26 cellular contexts compared by ENCODE assay signal in the genomic region with DNA sequence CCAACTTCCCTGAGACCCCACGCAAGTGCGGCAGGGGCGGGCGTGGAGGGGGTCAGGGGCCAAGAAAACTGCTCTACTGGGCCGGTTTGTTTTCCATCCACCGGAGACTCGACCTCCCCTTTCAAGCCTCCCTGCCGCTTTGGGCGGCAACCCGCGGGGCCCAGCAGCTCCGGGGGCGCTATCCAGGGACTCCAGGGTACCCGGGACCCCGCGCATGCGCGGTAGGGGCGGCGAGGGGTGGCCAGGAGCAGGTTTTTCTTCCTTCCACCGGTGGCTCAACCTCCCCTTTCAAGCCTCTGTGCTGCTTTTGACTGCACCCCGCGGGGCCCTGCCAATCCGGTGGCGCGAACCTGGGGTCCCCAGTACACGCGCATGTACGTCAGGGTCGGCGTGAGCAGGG.
A peak's percentile ranks its signal among the peaks of the same experiment; 100 is the strongest.
DNase-seq lines count a peak whose midpoint lies in the region; ATAC-seq, FAIRE-seq and TF ChIP-seq lines count a peak whose summit lies in the region.
"Had no signal": no experiment of that assay in that cellular context is flagged by ENCODE, and none has a peak within 500 bp of the region (broad histone marks: within the 10 kb centered on the region; RNA-seq: fewer than 3 reads in every experiment).

No MANE protein-coding gene starts in this region.

- peak overlapping the region; percentile 82 to 93 for H3K9ac ChIP-seq in K562 (ENCODE audit: insufficient read depth in 1 of 2, low read depth in 2 of 2, low read length in 2 of 2)

- H3K4me2 ChIP-seq in K562 (ENCODE audit: insufficient read depth, low read length) = peak overlapping the region; percentile 83

- FAIRE-seq in K562 (lab: Jason Lieb, UNC) = no peak
- FAIRE-seq: A204.1, endometrium, GM18507, small intestine had no signal

- POLR2A ChIA-PET in HEK293T (lab: Yijun Ruan, JAX) = no interaction called here
- POLR2A ChIA-PET in K562 (lab: Yijun Ruan, JAX) = no interaction called here

- H3K36me3 ChIP-seq in K562 (ENCODE audit: control insufficient read depth, insufficient read depth, low read length) = no peaks in the 10 kb centered on the region
- H3K36me3 ChIP-seq: esophagus squamous epithelium, gastrocnemius medialis, ovary had no signal

- peak overlapping the region; percentile 72 for H3K27ac ChIP-seq in K562 (ENCODE audit: extremely low read depth, low read depth, low read length)
- H3K27ac ChIP-seq: esophagus squamous epithelium, gastrocnemius medialis, ovary had no signal

- ATAC-seq in K562 (0 out of 3 replicates have a peak, but pooled peaks have one; percentile 8), HG03025 (IDR thresholded peaks at IDR 0.05; ENCODE audit: low FRiP score, unreplicated experiment) (no peak), Right ventricle myocardium superior (ENCODE audit: poor library complexity) (no peak)
- ATAC-seq: activated naive CD8-positive, alpha-beta T cell treated with anti-CD3 and anti-CD28 coated beads, Interleukin-2, amount 50 U/mL, for 24 hours; gastrocnemius medialis; HCT116; stimulated activated naive CD8-positive, alpha-beta T cell treated with anti-CD3 and anti-CD28 coated beads, Interleukin-15, amount 100 ng/mL, for 72 hours had no signal

- no peaks in the 10 kb centered on the region; the same call in 2 of the 3 replicates for H3K79me2 ChIP-seq in K562 (ENCODE audit: control insufficient read depth, insufficient read depth, low read length)

- TF ChIP-seq POLR2A in K562 (conservative IDR thresholded peaks at IDR 0.05) = no peak

- intact Hi-C loops in K562 (cut with micrococcal nuclease) (loop anchor here (10.0 kb wide), 1 partner anchor 221 kb away; no protein-coding TSS in a partner anchor), Right ventricle myocardium superior (cut with DNase I) (no loop called here)

- no peak for TF ChIP-seq CTCF in K562 (IDR thresholded peaks at IDR 0.05 in 2 of 3, conservative IDR thresholded peaks at IDR 0.05 in 1 of 3; ENCODE audit: insufficient read depth in 2 of 3, low read depth in 1 of 3, low read length in 3 of 3)

- CTCF ChIA-PET in HEK293T (lab: Yijun Ruan, JAX) (no interaction called here), K562 (lab: Yijun Ruan, JAX; ENCODE audit: low intra/inter-chr PET ratio) (no interaction called here)

- H3K4me1 ChIP-seq in K562 (replicated peaks in 1 of 2; ENCODE audit: control insufficient read depth in 2 of 2, insufficient read depth in 2 of 2, low read length in 2 of 2) = peaks cover 29 to 100% of the 10 kb centered on the region in 2 experiments
- H3K4me1 ChIP-seq: esophagus squamous epithelium, gastrocnemius medialis had no signal

- TF ChIP-seq RAD21 in K562 (CRISPR knock-in tag; conservative IDR thresholded peaks at IDR 0.05 in 1 of 2, IDR thresholded peaks at IDR 0.05 in 1 of 2) = no peak

- H3K9me3 ChIP-seq in K562 (replicated peaks; ENCODE audit: control insufficient read depth, insufficient read depth, low read depth, low read length) = no peaks in the 10 kb centered on the region
- H3K9me3 ChIP-seq: gastrocnemius medialis had no signal

- peak overlapping the region; percentile 35 for H3K4me3 ChIP-seq in K562
- H3K4me3 ChIP-seq: esophagus squamous epithelium, gastrocnemius medialis, ovary had no signal

- in situ Hi-C loops in K562 (cut with MboI) = no loop called here

- WGBS in K562 (ENCODE audit: insufficient coverage, low coverage, missing lambda C conversion rate) = 18% methylated on average over 21 of the region's 31 CpGs

- H3K9me1 ChIP-seq in K562 (ENCODE audit: control insufficient read depth, insufficient read depth, low read length) = no peaks in the 10 kb centered on the region

- DNase-seq in NCI-H345 (lab: John Stamatoyannopoulos, UW) (peak; percentile 38), NCI-H345 treated with DMSO at 0.1 percent for 48 hours (lab: John Stamatoyannopoulos, UW; ENCODE audit: unreplicated experiment) (no peak), HEK293T (ENCODE audit: extremely low spot score) (peak; percentile 49), NCI-H2171 treated with DMSO at 0.1 percent for 48 hours (lab: John Stamatoyannopoulos, UW) (peak; percentile 27), K562 (ENCODE audit: extremely low read depth in 1 of 4, low spot score in 3 of 4) (peak; percentile 60 to 78 (median 76)), Right ventricle myocardium superior (no peak)
- no peak for DNase-seq in stimulated activated CD4-positive, alpha-beta T cell treated with anti-CD3 and anti-CD28 coated beads, Interleukin-2, amount 100 ng/mL, for 24 hours
- DNase-seq: activated CD4-positive, alpha-beta T cell treated with anti-CD3 and anti-CD28 coated beads, Interleukin-2, amount 10 ng/mL, durations not matched to agents 7 days and 5 days; activated gamma-delta T cell treated with Interleukin-2 at 50 U/mL for 16 hours; activated naive CD8-positive, alpha-beta T cell treated with anti-CD3 and anti-CD28 coated beads, Interleukin-2, amount 50 U/mL, for 24 hours; activated T-cell treated with anti-CD3 and anti-CD28 coated beads, Interleukin-2, amount 50 U/mL, for 24 hours; DMS79 treated with DMSO at 0.1 percent for 48 hours; esophagus squamous epithelium; gastrocnemius medialis; NCI-H2081; nephron progenitor cell; ovary; retina; small intestine; stimulated activated CD8-positive, alpha-beta memory T cell treated with anti-CD3 and anti-CD28 coated beads, Interleukin-4, amount 100 ng/mL, for 48 hours; stimulated activated naive CD8-positive, alpha-beta T cell treated with anti-CD3 and anti-CD28 coated beads, Interleukin-15, amount 100 ng/mL, for 72 hours had no signal

- no peaks in the 10 kb centered on the region for H4K20me1 ChIP-seq in K562 (replicated peaks; ENCODE audit: control insufficient read depth, insufficient read depth, low read length)

- no TSS peak for BruUV-seq in K562 (replicated peaks; lab: Mats Ljungman, UMichigan)

- H2AFZ ChIP-seq in K562 (ENCODE audit: low read depth, low read length) = peak overlapping the region; percentile 98

- peaks cover 0 to 7% of the 10 kb centered on the region in 2 experiments; a peak in 1 of 5 replicates for H3K27me3 ChIP-seq in K562 (ENCODE audit: control insufficient read depth in 2 of 2, insufficient read depth in 2 of 2, low read length in 2 of 2)
- H3K27me3 ChIP-seq: esophagus squamous epithelium, gastrocnemius medialis, ovary had no signal

- no peak for TF ChIP-seq EP300 in K562 (IDR thresholded peaks at IDR 0.05; ENCODE audit: low read length)

TF ChIP-seq in HEK293T, 16 proteins besides CTCF, POLR2A, EP300 and RAD21:
- TF ChIP-seq SP1 (IDR thresholded peaks at IDR 0.05) (no peak), FOXM1 (IDR thresholded peaks at IDR 0.05; ENCODE audit: borderline replicate concordance) (no peak), BHLHE40 (IDR thresholded peaks at IDR 0.05; ENCODE audit: borderline replicate concordance) (no peak), FOXA1 (IDR thresholded peaks at IDR 0.05) (no peak), TARDBP (IDR thresholded peaks at IDR 0.05) (no peak), ELF4 (IDR thresholded peaks at IDR 0.05) (no peak), HDGF (IDR thresholded peaks at IDR 0.05; ENCODE audit: borderline replicate concordance) (no peak), L3MBTL2 (conservative IDR thresholded peaks at IDR 0.05) (no peak), ZNF384 (IDR thresholded peaks at IDR 0.05) (no peak), CTBP1 (IDR thresholded peaks at IDR 0.05; ENCODE audit: borderline replicate concordance) (no peak), PKNOX1 (IDR thresholded peaks at IDR 0.05) (no peak), SUZ12 (IDR thresholded peaks at IDR 0.05) (no peak)
TF ChIP-seq in HEK293T: peak in this region for 0.

TF ChIP-seq in K562, 482 proteins besides CTCF, POLR2A, EP300 and RAD21 (continues in another document):
- TF ChIP-seq CBFA2T2 (conservative IDR thresholded peaks at IDR 0.05) = no peak
- TF ChIP-seq CREB3L1 (IDR thresholded peaks at IDR 0.05; ENCODE audit: borderline replicate concordance, low read depth) = no peak
- 0 out of 2 replicates have a peak, but pooled peaks have one; percentile 31 for TF ChIP-seq RBFOX2 (IDR thresholded peaks at IDR 0.05; ENCODE audit: low read depth, low read length)
- no peak for TF ChIP-seq MIER1 (IDR thresholded peaks at IDR 0.05; ENCODE audit: low read depth)
- TF ChIP-seq CREBBP (IDR thresholded peaks at IDR 0.05; ENCODE audit: low read depth, low read length) = no peak
- no peak for TF ChIP-seq ETV5 (CRISPR knock-in tag; IDR thresholded peaks at IDR 0.05; ENCODE audit: low read depth)
- no peak for TF ChIP-seq MBD2 (IDR thresholded peaks at IDR 0.05; ENCODE audit: borderline replicate concordance, low read depth)
- TF ChIP-seq TEAD4 (IDR thresholded peaks at IDR 0.05; ENCODE audit: low read length) = no peak
- TF ChIP-seq TEAD4 (CRISPR knock-in tag; IDR thresholded peaks at IDR 0.05; ENCODE audit: borderline replicate concordance) = no peak
- TF ChIP-seq FOXJ2 (tag; IDR thresholded peaks at IDR 0.05) = no peak
- peak; percentile 49 for TF ChIP-seq MEIS2 (IDR thresholded peaks at IDR 0.05; ENCODE audit: partially characterized antibody)
- peak; percentile 56 for TF ChIP-seq POLR2G (IDR thresholded peaks at IDR 0.05; ENCODE audit: low read depth, low read length)
- TF ChIP-seq GATA2 (CRISPR knock-in tag; IDR thresholded peaks at IDR 0.05) = no peak
- TF ChIP-seq ZBTB2 (IDR thresholded peaks at IDR 0.05) = peak; percentile 72; the same call in 1 of the 2 replicates
- TF ChIP-seq CREM (IDR thresholded peaks at IDR 0.05; ENCODE audit: low read depth) = no peak

Comparison
In these comparisons a context has a peak if more than half of its experiments do, and no peak if none do; other contexts are left out.
1. DNase-seq: peak in NCI-H345 (single experiment), HEK293T (single experiment), NCI-H2171 treated with DMSO at 0.1 percent for 48 hours (single experiment) and K562 (4 of 4); none in NCI-H345 treated with DMSO at 0.1 percent for 48 hours (single experiment), stimulated activated CD4-positive, alpha-beta T cell treated with anti-CD3 and anti-CD28 coated beads, Interleukin-2, amount 100 ng/mL, for 24 hours (0 of 2) and Right ventricle myocardium superior (single experiment).